1 cellular context compared by ENCODE assay signal in the genomic region with DNA sequence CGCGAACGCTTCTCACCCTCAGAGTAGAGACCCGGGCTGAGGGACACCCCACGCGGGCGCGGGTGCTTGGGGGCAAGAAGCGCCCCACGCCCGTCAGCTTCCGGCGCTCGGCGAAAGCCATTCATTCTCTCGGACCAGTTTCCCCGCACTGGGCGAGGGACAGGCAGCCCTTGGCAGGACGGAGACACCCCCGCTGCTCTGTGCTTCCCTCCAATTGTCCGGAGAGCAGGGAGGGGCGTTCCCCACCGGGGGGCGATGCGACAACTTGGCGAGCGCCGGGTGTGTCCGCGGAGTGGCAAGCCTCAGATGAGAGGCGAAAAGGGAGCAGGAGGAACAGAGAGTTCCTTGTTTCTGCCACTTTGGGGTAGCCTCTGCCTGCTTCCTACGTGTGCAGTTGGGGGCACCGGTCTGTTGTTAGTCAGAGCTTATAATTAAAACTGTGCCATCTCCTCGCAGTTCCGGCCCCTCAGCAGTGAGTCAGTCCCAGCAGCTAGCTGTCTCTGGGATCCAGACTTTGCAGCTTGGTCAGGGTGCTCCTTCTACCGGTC.
TF ChIP-seq lines count a peak whose summit lies in the region.

No MANE protein-coding gene starts in this region.

TF ChIP-seq in SK-N-SH, 30 proteins besides CTCF, POLR2A, EP300 and RAD21 (continued from another document):
- TF ChIP-seq, protein P1, sequence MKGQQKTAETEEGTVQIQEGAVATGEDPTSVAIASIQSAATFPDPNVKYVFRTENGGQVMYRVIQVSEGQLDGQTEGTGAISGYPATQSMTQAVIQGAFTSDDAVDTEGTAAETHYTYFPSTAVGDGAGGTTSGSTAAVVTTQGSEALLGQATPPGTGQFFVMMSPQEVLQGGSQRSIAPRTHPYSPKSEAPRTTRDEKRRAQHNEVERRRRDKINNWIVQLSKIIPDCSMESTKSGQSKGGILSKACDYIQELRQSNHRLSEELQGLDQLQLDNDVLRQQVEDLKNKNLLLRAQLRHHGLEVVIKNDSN (IDR thresholded peaks at IDR 0.05; ENCODE audit: borderline replicate concordance, low read depth) = no peak
- TF ChIP-seq, protein P2, sequence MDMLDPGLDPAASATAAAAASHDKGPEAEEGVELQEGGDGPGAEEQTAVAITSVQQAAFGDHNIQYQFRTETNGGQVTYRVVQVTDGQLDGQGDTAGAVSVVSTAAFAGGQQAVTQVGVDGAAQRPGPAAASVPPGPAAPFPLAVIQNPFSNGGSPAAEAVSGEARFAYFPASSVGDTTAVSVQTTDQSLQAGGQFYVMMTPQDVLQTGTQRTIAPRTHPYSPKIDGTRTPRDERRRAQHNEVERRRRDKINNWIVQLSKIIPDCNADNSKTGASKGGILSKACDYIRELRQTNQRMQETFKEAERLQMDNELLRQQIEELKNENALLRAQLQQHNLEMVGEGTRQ (IDR thresholded peaks at IDR 0.05; ENCODE audit: borderline replicate concordance, low read depth, low read length) = no peak
- TF ChIP-seq CHD2 (IDR thresholded peaks at IDR 0.05; ENCODE audit: low read length, partially characterized antibody) = no peak
